In genomic region chr7:74157605-74158004, GRCh38 we compare ENCODE assay signal across 28 cellular contexts.
"Had no signal": no experiment of that assay in that cellular context is flagged by ENCODE, and none has a peak within 500 bp of the region (broad histone marks: within the 10 kb centered on the region; RNA-seq: fewer than 3 reads in every experiment).

No MANE protein-coding gene starts in this region.

- H3K4me1 ChIP-seq: colonic mucosa, esophagus muscularis mucosa, foreskin keratinocyte, gastrocnemius medialis, gastroesophageal sphincter, heart left ventricle had no signal

- H3K9me3 ChIP-seq: colonic mucosa, esophagus muscularis mucosa, esophagus squamous epithelium, gastrocnemius medialis, gastroesophageal sphincter, heart left ventricle, heart right ventricle had no signal

- H3K27me3 ChIP-seq: colonic mucosa, dorsolateral prefrontal cortex, esophagus muscularis mucosa, esophagus squamous epithelium, foreskin keratinocyte, gastrocnemius medialis, gastroesophageal sphincter, heart left ventricle, heart right ventricle had no signal

- FAIRE-seq: colon, endometrium, endothelial cell of umbilical vein, frontal cortex had no signal

- H3K9me3 Mint-ChIP-seq: dendritic cell treated with granulocyte-macrophage colony-stimulating factor and Interleukin-4, amounts not matched to agents 40 ng/mL and 50 ng/mL, for 4 days; effector memory CD8-positive, alpha-beta T cell had no signal

- H3K4me3 ChIP-seq: colonic mucosa, coronary artery, dorsolateral prefrontal cortex, esophagus muscularis mucosa, esophagus squamous epithelium, gastrocnemius medialis, gastroesophageal sphincter, heart left ventricle, heart right ventricle had no signal

- H3K36me3 ChIP-seq: colonic mucosa, esophagus muscularis mucosa, esophagus squamous epithelium, gastrocnemius medialis, gastroesophageal sphincter, heart left ventricle, heart right ventricle had no signal

- H3K27ac ChIP-seq: colonic mucosa, coronary artery, dorsolateral prefrontal cortex, epithelial cell of prostate, esophagus muscularis mucosa, esophagus squamous epithelium, foreskin keratinocyte, gastrocnemius medialis, gastroesophageal sphincter, heart left ventricle, heart right ventricle had no signal

- H3K27me3 Mint-ChIP-seq: dendritic cell treated with granulocyte-macrophage colony-stimulating factor and Interleukin-4, amounts not matched to agents 40 ng/mL and 50 ng/mL, for 4 days; effector memory CD8-positive, alpha-beta T cell had no signal

- ATAC-seq: effector memory CD8-positive, alpha-beta T cell; esophagus mucosa; foreskin keratinocyte; gastrocnemius medialis; gastroesophageal sphincter; heart left ventricle; heart right ventricle had no signal

- DNase-seq: colonic mucosa; cortex of kidney; dermis blood vessel endothelial cell; dorsolateral prefrontal cortex; effector CD4-positive, alpha-beta T cell; effector CD8-positive, alpha-beta T cell; effector memory CD4-positive, alpha-beta T cell; effector memory CD8-positive, alpha-beta T cell; erythroblast; esophagus squamous epithelium; foreskin fibroblast; foreskin keratinocyte; foreskin melanocyte; gastrocnemius medialis; glutamatergic neuron; head of caudate nucleus; heart left ventricle; heart right ventricle had no signal

- H3K4me3 Mint-ChIP-seq: dendritic cell treated with granulocyte-macrophage colony-stimulating factor and Interleukin-4, amounts not matched to agents 40 ng/mL and 50 ng/mL, for 4 days; effector memory CD8-positive, alpha-beta T cell had no signal

- H3K27ac Mint-ChIP-seq: dendritic cell treated with granulocyte-macrophage colony-stimulating factor and Interleukin-4, amounts not matched to agents 40 ng/mL and 50 ng/mL, for 4 days; effector memory CD8-positive, alpha-beta T cell had no signal
